11 cellular contexts compared by ENCODE assay signal in the genomic region with DNA sequence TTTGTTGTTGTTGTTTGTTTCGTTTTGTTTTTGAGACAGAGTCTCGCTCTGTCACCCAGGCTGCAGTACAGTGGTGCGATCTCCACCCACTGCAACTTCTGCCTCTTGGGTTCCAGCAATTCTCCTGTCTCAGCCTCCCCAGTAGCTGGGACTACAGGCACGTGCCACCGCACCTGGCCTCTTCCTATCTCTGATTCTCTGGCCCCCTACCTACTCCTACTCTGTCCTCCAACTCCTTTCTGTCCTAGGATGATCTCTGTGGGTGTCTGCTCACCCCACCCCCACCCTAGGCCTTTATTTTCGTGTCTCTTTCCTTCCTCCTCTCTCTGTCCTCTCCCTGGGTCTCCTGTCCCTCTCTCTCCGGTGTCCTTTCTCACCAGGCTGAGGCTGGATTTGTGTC. TPM values are rescaled to one million over a fixed set of nuclear protein-coding genes. Genes with fewer than 3 reads are reported as not detected.
DNase-seq lines count a peak whose midpoint lies in the region; ATAC-seq and TF ChIP-seq lines count a peak whose summit lies in the region.
"Had no signal": no experiment of that assay in that cellular context is flagged by ENCODE, and none has a peak within 500 bp of the region (broad histone marks: within the 10 kb centered on the region; RNA-seq: fewer than 3 reads in every experiment).

No MANE protein-coding gene starts in this region.

- intact Hi-C loops in stomach (cut with DNase I; ENCODE audit: low total_unique reads), result no loop called here

- in situ Hi-C loops in astrocyte of the spinal cord (cut with HindIII; ENCODE audit: low sequenced_read_pairs), result no loop called here

- POLR2A ChIA-PET in naive thymus-derived CD8-positive, alpha-beta T cell (lab: Charles Lee), result interaction anchor here (0.6 to 12.3 kb wide), 5 partner anchors 18 to 119 kb away, joined by 3 to 321 read pairs (median 5); a partner anchor contains a TSS

- peaks cover 0 to 35% (median 0%) of the 10 kb centered on the region in 3 donors for H3K36me3 Mint-ChIP-seq in naive thymus-derived CD8-positive, alpha-beta T cell

- WGBS in stomach, 5 donors, result 80 to 89% (median 82%) methylated on average over 7 of the region's 7 CpGs

- no peaks in the 10 kb centered on the region for H3K27me3 Mint-ChIP-seq in naive thymus-derived CD8-positive, alpha-beta T cell

- TF ChIP-seq POLR2A in stomach (IDR thresholded peaks at IDR 0.05), result no peak

- H3K4me1 ChIP-seq in BE2C (no peaks in the 10 kb centered on the region), HUES48 (ENCODE audit: control insufficient read depth, insufficient read depth, low read length) (peaks cover 7% of the 10 kb centered on the region; the same call in 1 of the 2 replicates), stomach (peaks cover 9 to 57% (median 42%) of the 10 kb centered on the region in 4 donors)

- peaks cover 24 to 61% (median 57%) of the 10 kb centered on the region in 4 donors for H3K4me1 Mint-ChIP-seq in naive thymus-derived CD8-positive, alpha-beta T cell

- H3K27ac Mint-ChIP-seq in naive thymus-derived CD8-positive, alpha-beta T cell, result peak overlapping the region; percentile 61 to 100 (median 84)

- DNase-seq in BE2C (no peak), astrocyte of the spinal cord (ENCODE audit: low read depth, low spot score) (no peak), stomach (no peak), NCI-H82 treated with DMSO at 0.1 percent for 48 hours (lab: John Stamatoyannopoulos, UW; ENCODE audit: unreplicated experiment) (no peak), GM19240 (ENCODE audit: insufficient read length, low spot score) (no peak), NCI-H524 treated with DMSO at 0.1 percent for 48 hours (lab: John Stamatoyannopoulos, UW) (no peak)
- DNase-seq in naive thymus-derived CD8-positive, alpha-beta T cell, result no peak
- DNase-seq: cortex of kidney, mucosa of descending colon, NCI-H1048 had no signal

- no peak for ATAC-seq in naive thymus-derived CD8-positive, alpha-beta T cell
- ATAC-seq: mucosa of descending colon had no signal

- peak overlapping the region; percentile 95 to 100 (median 99) for H3K4me3 Mint-ChIP-seq in naive thymus-derived CD8-positive, alpha-beta T cell

- peak overlapping the region; percentile 96 for H3K4me3 ChIP-seq in BE2C (ENCODE audit: low read depth, low read length)
- peak overlapping the region; percentile 85; the same call in 1 of the 2 replicates for H3K4me3 ChIP-seq in HUES48 (ENCODE audit: low read depth, low read length)
- peak overlapping the region; percentile 88 for H3K4me3 ChIP-seq in astrocyte of the spinal cord (ENCODE audit: low read depth, low read length)
- peak overlapping the region in 2 of 4 donors; percentile 90 to 98 for H3K4me3 ChIP-seq in stomach

- no peak for TF ChIP-seq CTCF in BE2C (IDR thresholded peaks at IDR 0.05; ENCODE audit: low read depth, low read length)
- no peak for TF ChIP-seq CTCF in astrocyte of the spinal cord (IDR thresholded peaks at IDR 0.05; ENCODE audit: low read depth, low read length)
- no peak for TF ChIP-seq CTCF in stomach (IDR thresholded peaks at IDR 0.05)

- no peaks in the 10 kb centered on the region for H3K9me3 Mint-ChIP-seq in naive thymus-derived CD8-positive, alpha-beta T cell

- H3K27ac ChIP-seq in HUES48 (ENCODE audit: low read depth, low read length) (no peak overlapping the region), stomach (peak overlapping the region in 1 of 5 donors; percentile 94)

- H3K9me3 ChIP-seq in BE2C (no peaks in the 10 kb centered on the region), HUES48 (ENCODE audit: control insufficient read depth, insufficient read depth, low read length) (no peaks in the 10 kb centered on the region), stomach (no peaks in the 10 kb centered on the region)
- H3K9me3 ChIP-seq: mucosa of descending colon had no signal

- H3K27me3 ChIP-seq in BE2C (no peaks in the 10 kb centered on the region), HUES48 (ENCODE audit: control insufficient read depth, insufficient read depth, low read length) (no peaks in the 10 kb centered on the region), stomach (no peaks in the 10 kb centered on the region)

- no peak for TF ChIP-seq EP300 in stomach (IDR thresholded peaks at IDR 0.05)

- no peak overlapping the region for H3K9ac ChIP-seq in HUES48 (ENCODE audit: low read depth, low read length)

- H3K36me3 ChIP-seq in BE2C (peaks cover 31% of the 10 kb centered on the region), HUES48 (ENCODE audit: control insufficient read depth, insufficient read depth, low read length) (peaks cover 33% of the 10 kb centered on the region), stomach (peaks cover 10 to 43% (median 38%) of the 10 kb centered on the region in 4 donors)

RNA-seq across cellular contexts. Expression of a gene that starts 1.2 kb away (rescaled TPM):
- 99.9 TPM for polyA plus RNA-seq in BE2C (2012; ENCODE audit: insufficient read depth, insufficient read length, low read depth)
- 100 to 1,000 TPM; 157 to 179 TPM for total RNA-seq in naive thymus-derived CD8-positive, alpha-beta T cell
- 10 to 100 TPM; 85.3 to 88.9 (median 86.7) TPM for polyA plus RNA-seq in naive thymus-derived CD8-positive, alpha-beta T cell
- total RNA-seq in stomach, result 100 to 1,000 TPM in 1 of 5 donors, 10 to 100 TPM in 4; 58.9 to 193 (median 70.7) TPM
- polyA plus RNA-seq in stomach, result 100 to 1,000 TPM in 2 of 3 donors, 10 to 100 TPM in 1; 94.5 to 110 (median 108) TPM

RNA-seq across cellular contexts. Expression of a gene that starts 2.6 kb away (rescaled TPM):
- polyA plus RNA-seq in BE2C (2012; ENCODE audit: insufficient read depth, insufficient read length, low read depth), result 20.3 TPM
- 10 to 100 TPM; 44.3 to 44.4 TPM for total RNA-seq in naive thymus-derived CD8-positive, alpha-beta T cell
- 10 to 100 TPM; 28.3 to 38.0 (median 30.1) TPM for polyA plus RNA-seq in naive thymus-derived CD8-positive, alpha-beta T cell
- total RNA-seq in stomach, result 100 to 1,000 TPM in 1 of 5 donors, 10 to 100 TPM in 4; 27.9 to 198 (median 42.6) TPM
- polyA plus RNA-seq in stomach, result 10 to 100 TPM; 32.2 to 43.1 (median 42.5) TPM

RNA-seq across cellular contexts. Expression of a gene that starts 9.1 kb away (rescaled TPM):
- polyA plus RNA-seq in BE2C (2012; ENCODE audit: insufficient read depth, insufficient read length, low read depth), result not detected
- total RNA-seq in naive thymus-derived CD8-positive, alpha-beta T cell, result under 1 TPM; 0.27 to 0.73 TPM
- not detected for polyA plus RNA-seq in naive thymus-derived CD8-positive, alpha-beta T cell
- total RNA-seq in stomach, result 1 to 10 TPM in 3 of 5 donors, not detected in 2; 1.1 to 2.0 (median 1.8) TPM
- under 1 TPM; 0.25 to 0.76 (median 0.65) TPM for polyA plus RNA-seq in stomach

RNA-seq across cellular contexts. Expression of a gene that starts 23.6 kb away (rescaled TPM):
- polyA plus RNA-seq in BE2C (2012; ENCODE audit: insufficient read depth, insufficient read length, low read depth), result 1.7 TPM
- 100 to 1,000 TPM; 106 to 112 TPM for total RNA-seq in naive thymus-derived CD8-positive, alpha-beta T cell
- 100 to 1,000 TPM; 108 to 205 (median 166) TPM for polyA plus RNA-seq in naive thymus-derived CD8-positive, alpha-beta T cell
- total RNA-seq in stomach, result 1 to 10 TPM in 2 of 5 donors, not detected in 3; 1.3 to 8.3 TPM
- 10 to 100 TPM; 11.0 to 14.5 (median 11.8) TPM for polyA plus RNA-seq in stomach

RNA-seq across cellular contexts. Expression of a gene that starts 25.2 kb away (rescaled TPM):
- polyA plus RNA-seq in BE2C (2012; ENCODE audit: insufficient read depth, insufficient read length, low read depth), result not detected
- not detected for total RNA-seq in naive thymus-derived CD8-positive, alpha-beta T cell
- polyA plus RNA-seq in naive thymus-derived CD8-positive, alpha-beta T cell, result not detected
- total RNA-seq in stomach, result not detected
- polyA plus RNA-seq in stomach, result not detected
- total RNA-seq: mucosa of descending colon had no signal
